2 cellular contexts compared by ENCODE assay signal in genomic region chr12:84397279-84397678, GRCh38.
TF ChIP-seq lines count a peak whose summit lies in the region.

No MANE protein-coding gene starts in this region.

TF ChIP-seq in liver, 16 proteins besides CTCF, POLR2A, EP300 and RAD21 (continued from another document):
- TF ChIP-seq REST (IDR thresholded peaks at IDR 0.05) = no peak
- TF ChIP-seq ZBTB33 (IDR thresholded peaks at IDR 0.05) = no peak

TF ChIP-seq in HepG2, 621 proteins besides CTCF, POLR2A, EP300 and RAD21 (continued from another document):
- TF ChIP-seq IRF1 (CRISPR knock-in tag; IDR thresholded peaks at IDR 0.05; ENCODE audit: low read depth) = no peak
- no peak for TF ChIP-seq SMAD3 (CRISPR knock-in tag; IDR thresholded peaks at IDR 0.05)
TF ChIP-seq in HepG2: peak in this region for 0.
